ENCODE assay signal across 8 cellular contexts in genomic region chr6:127484207-127484858, GRCh38. TPM values are rescaled to one million over a fixed set of nuclear protein-coding genes. Genes with fewer than 3 reads are reported as not detected.
A peak's percentile ranks its signal among the peaks of the same experiment; 100 is the strongest.
DNase-seq lines count a peak whose midpoint lies in the region; ATAC-seq and TF ChIP-seq lines count a peak whose summit lies in the region.

No MANE protein-coding gene starts in this region.

- no peak for TF ChIP-seq POLR2A in lower leg skin (IDR thresholded peaks at IDR 0.05)

- H3K27me3 ChIP-seq in kidney epithelial cell (ENCODE audit: control insufficient read depth, insufficient read depth, low read length) (no peaks in the 10 kb centered on the region), SJCRH30 (no peaks in the 10 kb centered on the region)

- H3K4me1 ChIP-seq in SJCRH30, result no peaks in the 10 kb centered on the region

- 37 to 47% methylated on average over 3 of the region's 3 CpGs for WGBS in lower leg skin, 2 donors

- TF ChIP-seq CTCF in activated CD8-positive, alpha-beta T cell treated with anti-CD3 and anti-CD28 coated beads for 36 hours (IDR thresholded peaks at IDR 0.05), result no peak
- no peak for TF ChIP-seq CTCF in kidney epithelial cell (IDR thresholded peaks at IDR 0.05; ENCODE audit: insufficient read depth, low read length, poor library complexity, severe bottlenecking)
- TF ChIP-seq CTCF in lower leg skin (IDR thresholded peaks at IDR 0.05), result no peak

- peaks cover 31% of the 10 kb centered on the region for H3K4me1 Mint-ChIP-seq in activated CD8-positive, alpha-beta T cell treated with anti-CD3 and anti-CD28 coated beads for 36 hours (ENCODE audit: low read depth)

- peak; percentile 34 for DNase-seq in GM04503 (ENCODE audit: low read depth)
- peak; percentile 10 for DNase-seq in activated CD8-positive, alpha-beta T cell treated with anti-CD3 and anti-CD28 coated beads for 36 hours
- peak; percentile 35 for DNase-seq in kidney epithelial cell (ENCODE audit: low read depth)
- DNase-seq in lower leg skin (ENCODE audit: low spot score in 2 of 2), result no peak
- DNase-seq in SJCRH30, result no peak
- no peak for DNase-seq in stimulated activated naive CD4-positive, alpha-beta T cell treated with Interleukin-2 at 50 U/mL for 16 hours (lab: John Stamatoyannopoulos, UW)

- peak overlapping the region; percentile 40 for H3K4me3 Mint-ChIP-seq in activated CD8-positive, alpha-beta T cell treated with anti-CD3 and anti-CD28 coated beads for 36 hours

- peak overlapping the region; percentile 83 for H3K27ac Mint-ChIP-seq in activated CD8-positive, alpha-beta T cell treated with anti-CD3 and anti-CD28 coated beads for 36 hours

- intact Hi-C loops in activated CD8-positive, alpha-beta T cell treated with anti-CD3 and anti-CD28 coated beads for 36 hours (cut with micrococcal nuclease), result loop anchor here (2.0 kb wide), 2 partner anchors 30 to 64 kb away; no protein-coding TSS in a partner anchor
- intact Hi-C loops in lower leg skin (cut with DNase I; ENCODE audit: low total_unique reads), result no loop called here

- H3K36me3 Mint-ChIP-seq in activated CD8-positive, alpha-beta T cell treated with anti-CD3 and anti-CD28 coated beads for 36 hours (ENCODE audit: low read depth), result peaks cover 20% of the 10 kb centered on the region

- H3K4me3 ChIP-seq in kidney epithelial cell (ENCODE audit: low read depth, low read length) (no peak overlapping the region), lower leg skin (ENCODE audit: low read depth, poor library complexity, severe bottlenecking) (no peak overlapping the region), SJCRH30 (no peak overlapping the region)

- H3K9me3 Mint-ChIP-seq in activated CD8-positive, alpha-beta T cell treated with anti-CD3 and anti-CD28 coated beads for 36 hours, result peaks cover 5% of the 10 kb centered on the region

- CTCF ChIA-PET in activated CD8-positive, alpha-beta T cell treated with anti-CD3 and anti-CD28 coated beads for 36 hours (lab: Charles Lee), result interaction anchor here (0.9 to 5.0 kb wide), 10 partner anchors 10 to 218 kb away, joined by 3 to 86 read pairs (median 4); partner anchors contain the start of genes MTCL3 and RNF146

- H3K27me3 Mint-ChIP-seq in activated CD8-positive, alpha-beta T cell treated with anti-CD3 and anti-CD28 coated beads for 36 hours, result peaks cover 4% of the 10 kb centered on the region

- no peak overlapping the region for H3K27ac ChIP-seq in SJCRH30

- POLR2A ChIA-PET in activated CD8-positive, alpha-beta T cell treated with anti-CD3 and anti-CD28 coated beads for 36 hours (lab: Charles Lee), result interaction anchor here (0.8 to 3.6 kb wide), 2 partner anchors 10 to 31 kb away, joined by 3 to 24 read pairs; no protein-coding TSS in a partner anchor

- ATAC-seq in GM21390 (IDR thresholded peaks at IDR 0.05; ENCODE audit: unreplicated experiment), result peak; percentile 99
- peak; percentile 100 for ATAC-seq in HG03565 (IDR thresholded peaks at IDR 0.05; ENCODE audit: unreplicated experiment)
- ATAC-seq in activated CD8-positive, alpha-beta T cell treated with anti-CD3 and anti-CD28 coated beads for 36 hours, result peak; percentile 91

- no peaks in the 10 kb centered on the region for H3K9me3 ChIP-seq in SJCRH30 (replicated peaks)

- no peaks in the 10 kb centered on the region for H3K36me3 ChIP-seq in kidney epithelial cell (ENCODE audit: control insufficient read depth, insufficient read depth, low read length)
- H3K36me3 ChIP-seq in SJCRH30, result no peaks in the 10 kb centered on the region

RNA-seq across cellular contexts. Expression of gene KIAA0408, which starts 25.1 kb away (rescaled TPM):
- 1 to 10 TPM; 1.8 to 2.6 TPM for total RNA-seq in activated CD8-positive, alpha-beta T cell treated with anti-CD3 and anti-CD28 coated beads for 36 hours
- total RNA-seq in kidney epithelial cell (3.6 and 13.5 TPM in 2 replicates), lower leg skin (1 to 10 TPM in 3 of 4 donors, under 1 TPM in 1; 0.80 to 3.0 (median 1.8) TPM)
- 2.5 and 2.9 TPM in 2 replicates for total RNA-seq in SJCRH30 (2014; rRNA removed; shearing (Covaris generic))

Comparison
In these comparisons a context has a peak if more than half of its experiments do, and no peak if none do; other contexts are left out.
1. DNase-seq: peak in GM04503 (single experiment), activated CD8-positive, alpha-beta T cell treated with anti-CD3 and anti-CD28 coated beads for 36 hours (single experiment) and kidney epithelial cell (single experiment); none in lower leg skin (0 of 2), SJCRH30 (0 of 2) and stimulated activated naive CD4-positive, alpha-beta T cell treated with Interleukin-2 at 50 U/mL for 16 hours (single experiment).
2. Peak in every context shown above with its lines, with median percentiles within 50 percentile points of each other: ATAC-seq.